In genomic region chr10:69652111-69652856, GRCh38 we compare ENCODE assay signal across 16 cellular contexts. TPM values are rescaled to one million over a fixed set of nuclear protein-coding genes. Genes with fewer than 3 reads are reported as not detected.
DNase-seq lines count a peak whose midpoint lies in the region; ATAC-seq and TF ChIP-seq lines count a peak whose summit lies in the region.
"Had no signal": no experiment of that assay in that cellular context is flagged by ENCODE, and none has a peak within 500 bp of the region (broad histone marks: within the 10 kb centered on the region; RNA-seq: fewer than 3 reads in every experiment).

No MANE protein-coding gene starts in this region.

- peaks cover 20% of the 10 kb centered on the region for H3K4me1 Mint-ChIP-seq in activated naive CD8-positive, alpha-beta T cell treated with anti-CD3 and anti-CD28 coated beads, Interleukin-2, amount 10 ng/mL, durations not matched to agents 7 days and 5 days
- H3K4me1 Mint-ChIP-seq in activated naive CD8-positive, alpha-beta T cell treated with anti-CD3 and anti-CD28 coated beads for 36 hours, result peaks cover 13% of the 10 kb centered on the region

- H3K27ac ChIP-seq in osteoblast (ENCODE audit: low read depth, low read length), result no peak overlapping the region
- H3K27ac ChIP-seq: GM23248 had no signal

- H3K4me1 ChIP-seq in Loucy (ENCODE audit: insufficient read depth, low read length, poor library complexity, severe bottlenecking) (peaks cover 16% of the 10 kb centered on the region), osteoblast (ENCODE audit: insufficient read depth, low read length) (no peaks in the 10 kb centered on the region)
- H3K4me1 ChIP-seq: HAP-1 had no signal

- H4K20me1 ChIP-seq in Loucy (ENCODE audit: insufficient read depth, low read length, poor library complexity, severe bottlenecking), result no peaks in the 10 kb centered on the region
- no peaks in the 10 kb centered on the region for H4K20me1 ChIP-seq in osteoblast (ENCODE audit: insufficient read depth, low read length)

- H3K4me2 ChIP-seq in Loucy (ENCODE audit: low read depth, low read length, poor library complexity, severe bottlenecking) (peak overlapping the region; percentile 22), osteoblast (ENCODE audit: insufficient read depth, low read length) (no peak overlapping the region)

- H3K9me3 ChIP-seq in Loucy (ENCODE audit: insufficient read depth, low read depth, low read length), result 0 out of 2 replicates have a peak, but pooled peaks cover 3% of the 10 kb centered on the region
- H3K9me3 ChIP-seq in osteoblast (ENCODE audit: low read depth, low read length), result no peaks in the 10 kb centered on the region
- H3K9me3 ChIP-seq: BE2C, HAP-1 had no signal

- no peaks in the 10 kb centered on the region for H3K9me2 ChIP-seq in Loucy (replicated peaks; ENCODE audit: low read depth, low read length)

- no peak overlapping the region for H2AFZ ChIP-seq in Loucy (ENCODE audit: low read length)
- no peak overlapping the region for H2AFZ ChIP-seq in osteoblast (ENCODE audit: low read length)
- H2AFZ ChIP-seq: GM23248 had no signal

- H3K36me3 Mint-ChIP-seq in activated naive CD8-positive, alpha-beta T cell treated with anti-CD3 and anti-CD28 coated beads, Interleukin-2, amount 10 ng/mL, durations not matched to agents 7 days and 5 days, result peaks cover 1% of the 10 kb centered on the region
- H3K36me3 Mint-ChIP-seq in activated naive CD8-positive, alpha-beta T cell treated with anti-CD3 and anti-CD28 coated beads for 36 hours, result no peaks in the 10 kb centered on the region
- H3K36me3 Mint-ChIP-seq: CD14-positive monocyte; CD4-positive, alpha-beta memory T cell had no signal

- peaks cover 7% of the 10 kb centered on the region for H3K27me3 Mint-ChIP-seq in activated naive CD8-positive, alpha-beta T cell treated with anti-CD3 and anti-CD28 coated beads, Interleukin-2, amount 10 ng/mL, durations not matched to agents 7 days and 5 days
- peaks cover 4% of the 10 kb centered on the region for H3K27me3 Mint-ChIP-seq in activated naive CD8-positive, alpha-beta T cell treated with anti-CD3 and anti-CD28 coated beads for 36 hours

- H3K4me3 Mint-ChIP-seq in activated naive CD8-positive, alpha-beta T cell treated with anti-CD3 and anti-CD28 coated beads, Interleukin-2, amount 10 ng/mL, durations not matched to agents 7 days and 5 days, result peak overlapping the region; percentile 25
- H3K4me3 Mint-ChIP-seq in activated naive CD8-positive, alpha-beta T cell treated with anti-CD3 and anti-CD28 coated beads for 36 hours, result no peak overlapping the region
- H3K4me3 Mint-ChIP-seq: CD14-positive monocyte had no signal

- peaks cover 5% of the 10 kb centered on the region for H3K9me3 Mint-ChIP-seq in activated naive CD8-positive, alpha-beta T cell treated with anti-CD3 and anti-CD28 coated beads, Interleukin-2, amount 10 ng/mL, durations not matched to agents 7 days and 5 days
- peaks cover 2% of the 10 kb centered on the region for H3K9me3 Mint-ChIP-seq in activated naive CD8-positive, alpha-beta T cell treated with anti-CD3 and anti-CD28 coated beads for 36 hours
- H3K9me3 Mint-ChIP-seq: CD4-positive, alpha-beta memory T cell had no signal

- H3K27me3 ChIP-seq in Loucy (ENCODE audit: insufficient read depth, low read length, poor library complexity, severe bottlenecking) (no peaks in the 10 kb centered on the region), osteoblast (ENCODE audit: insufficient read depth, low read length) (peaks cover 38% of the 10 kb centered on the region)
- H3K27me3 ChIP-seq: BE2C had no signal

- no peak for ATAC-seq in activated naive CD8-positive, alpha-beta T cell treated with anti-CD3 and anti-CD28 coated beads, Interleukin-2, amount 10 ng/mL, durations not matched to agents 7 days and 5 days (ENCODE audit: low read depth)

- no peak for TF ChIP-seq CTCF in Loucy (conservative IDR thresholded peaks at IDR 0.05; ENCODE audit: low read length)
- TF ChIP-seq CTCF in osteoblast (IDR thresholded peaks at IDR 0.05; ENCODE audit: extremely low read depth, low read depth, low read length), result no peak

- no peak for DNase-seq in activated naive CD8-positive, alpha-beta T cell treated with anti-CD3 and anti-CD28 coated beads, Interleukin-2, amount 10 ng/mL, durations not matched to agents 7 days and 5 days
- DNase-seq in activated naive CD8-positive, alpha-beta T cell treated with anti-CD3 and anti-CD28 coated beads for 36 hours, result no peak
- DNase-seq in osteoblast (ENCODE audit: insufficient read length, low spot score, missing footprints) (peak; percentile 36), pons (ENCODE audit: low spot score) (no peak), putamen (ENCODE audit: low spot score) (no peak)
- no peak for DNase-seq in stimulated activated CD4-positive, alpha-beta T cell treated with anti-CD3 and anti-CD28 coated beads, Interleukin-4, amount 100 ng/mL, for 24 hours
- DNase-seq: ACHN; BE2C; CD4-positive, alpha-beta memory T cell; DMS153; DMS79; GDM1; GM23248 had no signal

- H3K4me3 ChIP-seq in Loucy (ENCODE audit: low read length, poor library complexity, severe bottlenecking) (no peak overlapping the region), osteoblast (ENCODE audit: insufficient read depth, low read length) (no peak overlapping the region)
- H3K4me3 ChIP-seq: GM23248, HAP-1 had no signal

- no peaks in the 10 kb centered on the region for H3F3A ChIP-seq in Loucy (ENCODE audit: low read depth)

- POLR2A ChIA-PET in activated naive CD8-positive, alpha-beta T cell treated with anti-CD3 and anti-CD28 coated beads, Interleukin-2, amount 10 ng/mL, durations not matched to agents 7 days and 5 days (lab: Charles Lee), result no interaction called here

- no peak overlapping the region for H3K9ac ChIP-seq in Loucy (ENCODE audit: low read depth, low read length, poor library complexity, severe bottlenecking)
- H3K9ac ChIP-seq: GM23248 had no signal

- H3K79me2 ChIP-seq in Loucy (ENCODE audit: insufficient read depth, low read length), result no peaks in the 10 kb centered on the region
- H3K79me2 ChIP-seq in osteoblast (ENCODE audit: insufficient read depth, low read length), result no peaks in the 10 kb centered on the region

- H3K36me3 ChIP-seq in Loucy (ENCODE audit: insufficient read depth, low read length) (no peaks in the 10 kb centered on the region), osteoblast (ENCODE audit: insufficient read depth, low read length) (no peaks in the 10 kb centered on the region)
- H3K36me3 ChIP-seq: BE2C, HAP-1 had no signal

- H3K27ac Mint-ChIP-seq in activated naive CD8-positive, alpha-beta T cell treated with anti-CD3 and anti-CD28 coated beads, Interleukin-2, amount 10 ng/mL, durations not matched to agents 7 days and 5 days, result peak overlapping the region; percentile 75
- no peak overlapping the region for H3K27ac Mint-ChIP-seq in activated naive CD8-positive, alpha-beta T cell treated with anti-CD3 and anti-CD28 coated beads for 36 hours
- H3K27ac Mint-ChIP-seq: CD14-positive monocyte had no signal

RNA-seq across cellular contexts. Expression of gene FAM241B, which starts 22.2 kb away (rescaled TPM):
- 10 to 100 TPM in 1 of 2 experiments, 1 to 10 TPM in 1; 8.0 to 11.7 TPM for total RNA-seq in activated naive CD8-positive, alpha-beta T cell treated with anti-CD3 and anti-CD28 coated beads, Interleukin-2, amount 10 ng/mL, durations not matched to agents 7 days and 5 days
- 1 to 10 TPM; 9.9 TPM for total RNA-seq in activated naive CD8-positive, alpha-beta T cell treated with anti-CD3 and anti-CD28 coated beads for 36 hours
- 0.36 TPM in 1 of 2 replicates, not detected in the other for total RNA-seq in osteoblast
- total RNA-seq: GM23248 had no signal
